Comparison of ENCODE assay signal across 8 cellular contexts in the genomic region with DNA sequence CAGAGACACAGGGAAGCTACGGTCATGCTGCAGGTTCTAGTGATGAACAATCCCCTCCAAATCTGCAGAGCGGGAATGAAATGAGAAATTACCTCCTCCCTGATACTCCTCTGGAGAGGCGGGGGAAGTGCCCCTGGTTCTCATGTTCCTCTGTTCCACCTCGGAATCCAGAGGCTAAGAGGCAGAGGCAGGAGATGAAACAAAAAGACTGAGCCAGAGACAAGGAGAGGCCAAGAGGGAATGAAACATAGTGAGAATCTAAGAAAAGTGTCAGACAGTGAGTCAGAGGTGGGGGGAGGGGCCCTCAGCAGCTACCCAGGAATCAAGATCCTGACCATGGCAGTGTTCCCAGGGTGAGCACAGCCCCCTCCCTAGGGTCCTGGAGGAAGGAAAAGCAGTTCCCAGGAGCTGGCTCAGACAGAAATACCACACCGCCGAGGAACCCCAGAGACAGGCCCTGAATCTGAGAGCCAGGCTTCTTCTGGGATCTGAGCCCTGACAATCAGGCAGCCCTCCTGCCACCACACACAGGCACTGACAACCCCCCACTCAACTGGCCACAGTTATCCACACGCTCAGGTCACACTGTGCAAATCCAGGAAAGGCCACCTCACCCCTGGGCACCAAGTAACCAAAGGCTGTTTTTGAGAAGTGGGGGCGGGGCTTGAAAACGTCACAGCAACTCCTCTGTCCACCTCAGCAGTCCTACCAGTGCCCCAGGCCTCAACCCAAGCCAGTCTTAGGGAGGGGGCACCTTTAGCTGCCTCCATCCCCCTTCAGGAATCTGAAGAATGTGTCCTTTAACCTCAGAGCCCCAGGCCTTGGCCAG. TPM values are rescaled to one million over a fixed set of nuclear protein-coding genes. Genes with fewer than 3 reads are reported as not detected.
DNase-seq lines count a peak whose midpoint lies in the region; ATAC-seq and TF ChIP-seq lines count a peak whose summit lies in the region.

No MANE protein-coding gene starts in this region.

- ATAC-seq in psoas muscle (peak; percentile 22 to 30 (median 28)), HG03039 (IDR thresholded peaks at IDR 0.05; ENCODE audit: unreplicated experiment) (no peak), HG02973 (IDR thresholded peaks at IDR 0.05; ENCODE audit: unreplicated experiment) (no peak)

- no peaks in the 10 kb centered on the region for H3K27me3 ChIP-seq in SJSA1 (replicated peaks)
- no peaks in the 10 kb centered on the region for H3K27me3 ChIP-seq in psoas muscle (ENCODE audit: insufficient read depth in 3 of 3, low read length in 2 of 3)

- no peak for TF ChIP-seq CTCF in psoas muscle (IDR thresholded peaks at IDR 0.05)

- 14 to 32% (median 19%) methylated on average over 8 to 9 of the region's 9 CpGs for WGBS in psoas muscle, 3 donors

- peaks cover 73% of the 10 kb centered on the region for H3K4me1 ChIP-seq in SJSA1 (replicated peaks)
- H3K4me1 ChIP-seq in psoas muscle, result peaks cover 63% of the 10 kb centered on the region

- H3K9me3 ChIP-seq in SJSA1 (replicated peaks) (no peaks in the 10 kb centered on the region), psoas muscle (no peaks in the 10 kb centered on the region)

- H3K36me3 ChIP-seq in SJSA1, result peaks cover 18% of the 10 kb centered on the region
- peaks cover 0 to 5% of the 10 kb centered on the region in 2 donors for H3K36me3 ChIP-seq in psoas muscle (ENCODE audit: insufficient read depth in 1 of 2, low read depth in 1 of 2)

- H3K4me3 ChIP-seq in SJSA1 (peak overlapping the region; percentile 98), psoas muscle (peak overlapping the region; percentile 93)

- H3K27ac ChIP-seq in SJSA1 (peak overlapping the region; percentile 98), psoas muscle (peak overlapping the region; percentile 99)

- intact Hi-C loops in psoas muscle (cut with DNase I), result loop anchor here in 1 of 2 donors (1.0 kb wide), 1 partner anchor 41 kb away; the partner anchor contains the start of gene XIRP1

- DNase-seq in NCI-H2196 (lab: John Stamatoyannopoulos, UW; ENCODE audit: unreplicated experiment) (peak; percentile 31), NCI-H2196 treated with DMSO at 0.1 percent for 48 hours (lab: John Stamatoyannopoulos, UW; ENCODE audit: unreplicated experiment) (no peak), SJSA1 (ENCODE audit: low read depth in 1 of 2, low spot score in 2 of 2) (peak; percentile 94 to 95), astrocyte of the hippocampus (ENCODE audit: low read depth, low spot score) (peak; percentile 99), hepatic stellate cell (ENCODE audit: low spot score) (peak; percentile 90), psoas muscle (peak; percentile 92)

RNA-seq across cellular contexts. Expression of gene CSRNP1, which starts 2.4 kb away (rescaled TPM):
- total RNA-seq in SJSA1 (2014; rRNA removed; shearing (Covaris generic)), result 11.9 and 14.1 TPM in 2 replicates
- total RNA-seq in psoas muscle, result 10 to 100 TPM in 3 of 4 donors, 1 to 10 TPM in 1; 8.5 to 41.8 (median 30.0) TPM
- 10 to 100 TPM; 10.1 to 66.4 (median 14.0) TPM for polyA plus RNA-seq in psoas muscle

RNA-seq across cellular contexts. Expression of gene XIRP1, which starts 41.4 kb away (rescaled TPM):
- 0.69 and 1.9 TPM in 2 replicates for total RNA-seq in SJSA1 (2014; rRNA removed; shearing (Covaris generic))
- total RNA-seq in psoas muscle, result 1,000 to 10,000 TPM in 1 of 4 donors, 100 to 1,000 TPM in 3; 601 to 2,126 (median 834) TPM
- 100 to 1,000 TPM; 111 to 561 (median 523) TPM for polyA plus RNA-seq in psoas muscle

RNA-seq across cellular contexts. Expression of gene TTC21A, which starts 43.5 kb away (rescaled TPM):
- total RNA-seq in SJSA1 (2014; rRNA removed; shearing (Covaris generic)), result 0.24 TPM in 1 of 2 replicates, not detected in the other
- total RNA-seq in psoas muscle, result 1 to 10 TPM in 1 of 4 donors, under 1 TPM in 3; 0.52 to 1.2 (median 0.78) TPM
- polyA plus RNA-seq in psoas muscle, result under 1 TPM; 0.62 to 1.00 (median 0.98) TPM

RNA-seq across cellular contexts. Expression of gene GORASP1, which starts 43.6 kb away (rescaled TPM):
- 22.7 and 39.7 TPM in 2 replicates for total RNA-seq in SJSA1 (2014; rRNA removed; shearing (Covaris generic))
- 10 to 100 TPM; 34.3 to 46.7 (median 42.6) TPM for total RNA-seq in psoas muscle
- polyA plus RNA-seq in psoas muscle, result 10 to 100 TPM; 27.3 to 37.3 (median 34.4) TPM

Comparison
In these comparisons a context has a peak if more than half of its experiments do, and no peak if none do; other contexts are left out.
1. ATAC-seq: peak in psoas muscle (4 of 4); none in HG03039 (single experiment) and HG02973 (single experiment).
2. RNA of gene XIRP1, which starts 41.4 kb away (total RNA-seq): 601 to 2,126 TPM in psoas muscle; 0.69 to 1.9 TPM in SJSA1; every median in the first group is over 100 times any median in the second.